Comparison of ENCODE assay signal across 20 cellular contexts in the genomic region with DNA sequence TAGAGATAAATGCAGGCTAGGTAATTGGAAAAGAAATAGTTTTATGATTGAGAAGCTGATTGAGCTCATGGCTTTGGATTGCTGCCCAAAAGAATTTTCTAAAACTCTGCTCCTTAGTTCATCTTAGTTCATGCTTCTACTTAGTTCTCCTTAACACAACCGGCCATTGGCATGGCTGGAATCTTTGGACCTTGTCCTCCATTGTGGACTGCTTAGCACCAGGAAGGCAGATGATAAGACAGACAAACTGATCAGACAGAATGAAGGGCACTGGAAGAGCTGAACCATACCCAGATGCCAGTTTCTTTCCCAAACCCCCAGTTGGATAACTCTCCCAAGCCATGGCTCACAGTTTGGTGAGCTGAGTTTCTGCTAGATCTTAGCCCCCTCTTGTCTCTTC. TPM values are rescaled to one million over a fixed set of nuclear protein-coding genes. Genes with fewer than 3 reads are reported as not detected.
DNase-seq lines count a peak whose midpoint lies in the region; ATAC-seq, FAIRE-seq and TF ChIP-seq lines count a peak whose summit lies in the region.
"Had no signal": no experiment of that assay in that cellular context is flagged by ENCODE, and none has a peak within 500 bp of the region (broad histone marks: within the 10 kb centered on the region; RNA-seq: fewer than 3 reads in every experiment).

No MANE protein-coding gene starts in this region.

- H4K20me1 ChIP-seq in H1 (replicated peaks in 1 of 2; ENCODE audit: control insufficient read depth in 1 of 2, insufficient read depth in 2 of 2, low read length in 2 of 2) (no peaks in the 10 kb centered on the region), H9 (ENCODE audit: control insufficient read depth, insufficient read depth, insufficient read length) (no peaks in the 10 kb centered on the region)
- H4K20me1 ChIP-seq: BLaER1 had no signal

- POLR2A ChIA-PET in H1 (lab: Charles Lee; ENCODE audit: partially characterized antibody) = no interaction called here

- peaks cover 0 to 9% (median 4%) of the 10 kb centered on the region in 4 experiments; a peak in 2 of 7 replicates for H3K4me1 ChIP-seq in H1 (replicated peaks in 1 of 4; ENCODE audit: control insufficient read depth in 3 of 4, insufficient read depth in 4 of 4, low read length in 3 of 4)
- peaks cover 8% of the 10 kb centered on the region for H3K4me1 ChIP-seq in H9 (ENCODE audit: insufficient read depth, low read length)
- H3K4me1 ChIP-seq: BLaER1 had no signal

- no peak for TF ChIP-seq POLR2A in H1 (IDR thresholded peaks at IDR 0.05; ENCODE audit: control extremely low read depth in 1 of 2, low read depth in 2 of 2, low read length in 2 of 2)

- H4K8ac ChIP-seq in H1 (ENCODE audit: extremely low read depth, insufficient read depth, low read length) (no peak overlapping the region), H9 (replicated peaks; ENCODE audit: insufficient read length, low read depth, low read length) (no peak overlapping the region)

- H3K23me2 ChIP-seq in H1 (ENCODE audit: low read depth, low read length) (no peaks in the 10 kb centered on the region), H9 (ENCODE audit: insufficient read length, low read depth, low read length, poor library complexity, severe bottlenecking) (no peaks in the 10 kb centered on the region)

- 92% methylated on average over 1 of the region's 1 CpG; no CpG with 5 or more reads in 1 of the 2 experiments for WGBS in H1 (ENCODE audit: extremely low coverage in 1 of 2, insufficient coverage in 1 of 2, insufficient read length in 1 of 2, insufficient replicate concordance in 2 of 2, low coverage in 1 of 2, low lambda C conversion rate in 2 of 2, missing lambda C conversion rate in 1 of 2), 2 experiments
- no CpG with 5 or more reads among the region's 1 CpG for WGBS in H9 (ENCODE audit: extremely low coverage, insufficient read length, low lambda C conversion rate)

- H4K91ac ChIP-seq in H1 (replicated peaks; ENCODE audit: insufficient read length, low read length) = no peak overlapping the region
- no peak overlapping the region for H4K91ac ChIP-seq in H9 (ENCODE audit: insufficient read length, low read depth, low read length)

- no peak for FAIRE-seq in H1 (lab: Jason Lieb, UNC)
- FAIRE-seq: GM12892, GM18507, H54 had no signal

- H3K36me3 Mint-ChIP-seq in activated naive CD4-positive, alpha-beta T cell treated with anti-CD3 and anti-CD28 coated beads, Interleukin-2, amount 50 U/mL, for 24 hours = no peaks in the 10 kb centered on the region
- H3K36me3 Mint-ChIP-seq in activated naive CD4-positive, alpha-beta T cell treated with anti-CD3 and anti-CD28 coated beads, Interleukin-2, amount 10 ng/mL, durations not matched to agents 7 days and 5 days = no peaks in the 10 kb centered on the region
- H3K36me3 Mint-ChIP-seq in activated T-helper 17 cell treated with anti-CD3 and anti-CD28 coated beads, Interleukin-2, amount 50 U/mL, for 72 hours (ENCODE audit: low read depth) = no peaks in the 10 kb centered on the region
- H3K36me3 Mint-ChIP-seq in H9 (ENCODE audit: insufficient read depth in 1 of 3, low read depth in 3 of 3) = no peaks in the 10 kb centered on the region

- H2AK5ac ChIP-seq in H1 (ENCODE audit: low read depth, low read length) (no peak overlapping the region), H9 (ENCODE audit: insufficient read length, low read length) (no peak overlapping the region)

- no peak for ATAC-seq in activated T-helper 17 cell treated with anti-CD3 and anti-CD28 coated beads, Interleukin-2, amount 50 U/mL, for 72 hours (replicated peaks)
- ATAC-seq in Right ventricle myocardium superior (ENCODE audit: poor library complexity) = no peak
- ATAC-seq: HCT116 had no signal

- no peaks in the 10 kb centered on the region for H3K27me3 ChIP-seq in H1 (replicated peaks in 1 of 4; ENCODE audit: control insufficient read depth in 3 of 4, extremely low read depth in 1 of 4, insufficient read depth in 3 of 4, low read length in 3 of 4)
- H3K27me3 ChIP-seq in H9 (ENCODE audit: insufficient read depth, low read length) = no peaks in the 10 kb centered on the region
- H3K27me3 ChIP-seq: BLaER1 had no signal

- no peak for TF ChIP-seq CTCF in H1 (IDR thresholded peaks at IDR 0.05; ENCODE audit: control extremely low read depth in 1 of 3, insufficient read depth in 1 of 3, low read depth in 1 of 3, low read length in 3 of 3)
- no peak for TF ChIP-seq CTCF in H9 (conservative IDR thresholded peaks at IDR 0.05)

- H2BK5ac ChIP-seq in H1 (ENCODE audit: low read depth, low read length) (no peak overlapping the region), H9 (ENCODE audit: insufficient read length, low read length) (no peak overlapping the region)

- peak overlapping the region; percentile 27 for H3K27ac Mint-ChIP-seq in activated naive CD4-positive, alpha-beta T cell treated with anti-CD3 and anti-CD28 coated beads, Interleukin-2, amount 50 U/mL, for 24 hours
- H3K27ac Mint-ChIP-seq in activated naive CD4-positive, alpha-beta T cell treated with anti-CD3 and anti-CD28 coated beads, Interleukin-2, amount 10 ng/mL, durations not matched to agents 7 days and 5 days = no peak overlapping the region
- peak overlapping the region; percentile 76 for H3K27ac Mint-ChIP-seq in activated T-helper 17 cell treated with anti-CD3 and anti-CD28 coated beads, Interleukin-2, amount 50 U/mL, for 72 hours
- no peak overlapping the region for H3K27ac Mint-ChIP-seq in H9
- H3K27ac Mint-ChIP-seq: CD14-positive monocyte, HFFc6 had no signal

- no peak overlapping the region for H3K4me3 Mint-ChIP-seq in activated naive CD4-positive, alpha-beta T cell treated with anti-CD3 and anti-CD28 coated beads, Interleukin-2, amount 50 U/mL, for 24 hours
- no peak overlapping the region for H3K4me3 Mint-ChIP-seq in activated naive CD4-positive, alpha-beta T cell treated with anti-CD3 and anti-CD28 coated beads, Interleukin-2, amount 10 ng/mL, durations not matched to agents 7 days and 5 days
- H3K4me3 Mint-ChIP-seq in activated T-helper 17 cell treated with anti-CD3 and anti-CD28 coated beads, Interleukin-2, amount 50 U/mL, for 72 hours = no peak overlapping the region
- H3K4me3 Mint-ChIP-seq in H9 = no peak overlapping the region
- H3K4me3 Mint-ChIP-seq: CD14-positive monocyte; CD4-positive, alpha-beta memory T cell; HFFc6 had no signal

- H3K27me3 Mint-ChIP-seq in activated naive CD4-positive, alpha-beta T cell treated with anti-CD3 and anti-CD28 coated beads, Interleukin-2, amount 50 U/mL, for 24 hours = no peaks in the 10 kb centered on the region
- peaks cover 4% of the 10 kb centered on the region for H3K27me3 Mint-ChIP-seq in activated naive CD4-positive, alpha-beta T cell treated with anti-CD3 and anti-CD28 coated beads, Interleukin-2, amount 10 ng/mL, durations not matched to agents 7 days and 5 days
- no peaks in the 10 kb centered on the region for H3K27me3 Mint-ChIP-seq in activated T-helper 17 cell treated with anti-CD3 and anti-CD28 coated beads, Interleukin-2, amount 50 U/mL, for 72 hours
- H3K27me3 Mint-ChIP-seq in H9 (ENCODE audit: low read depth) = no peaks in the 10 kb centered on the region; the same call in 1 of the 2 replicates
- H3K27me3 Mint-ChIP-seq: CD4-positive, alpha-beta memory T cell had no signal

- H3K27ac ChIP-seq in H1 (ENCODE audit: low read depth, low read length) (no peak overlapping the region), H9 (ENCODE audit: insufficient read length, low read depth, low read length) (no peak overlapping the region)
- H3K27ac ChIP-seq: BLaER1, GM23248 had no signal

- no peak overlapping the region for H3K18ac ChIP-seq in H1 (ENCODE audit: extremely low read depth, low read length)
- H3K18ac ChIP-seq in H9 (ENCODE audit: insufficient read length, low read depth, low read length) = no peak overlapping the region

- H3K9me3 Mint-ChIP-seq in activated naive CD4-positive, alpha-beta T cell treated with anti-CD3 and anti-CD28 coated beads, Interleukin-2, amount 50 U/mL, for 24 hours = peaks cover 11% of the 10 kb centered on the region
- H3K9me3 Mint-ChIP-seq in activated naive CD4-positive, alpha-beta T cell treated with anti-CD3 and anti-CD28 coated beads, Interleukin-2, amount 10 ng/mL, durations not matched to agents 7 days and 5 days = no peaks in the 10 kb centered on the region
- H3K9me3 Mint-ChIP-seq in activated T-helper 17 cell treated with anti-CD3 and anti-CD28 coated beads, Interleukin-2, amount 50 U/mL, for 72 hours = no peaks in the 10 kb centered on the region
- H3K9me3 Mint-ChIP-seq in H9 = no peaks in the 10 kb centered on the region
- H3K9me3 Mint-ChIP-seq: CD4-positive, alpha-beta memory T cell; HFFc6 had no signal

- H3K4me2 ChIP-seq in H1 (ENCODE audit: insufficient read depth in 1 of 2, low read depth in 2 of 2, low read length in 2 of 2) (no peak overlapping the region), H9 (ENCODE audit: insufficient read depth, insufficient read length, low read length) (no peak overlapping the region)
- H3K4me2 ChIP-seq: BLaER1 had no signal

- H3K4me1 Mint-ChIP-seq in activated naive CD4-positive, alpha-beta T cell treated with anti-CD3 and anti-CD28 coated beads, Interleukin-2, amount 50 U/mL, for 24 hours = peaks cover 42% of the 10 kb centered on the region
- peaks cover 46% of the 10 kb centered on the region for H3K4me1 Mint-ChIP-seq in activated naive CD4-positive, alpha-beta T cell treated with anti-CD3 and anti-CD28 coated beads, Interleukin-2, amount 10 ng/mL, durations not matched to agents 7 days and 5 days
- H3K4me1 Mint-ChIP-seq in activated T-helper 17 cell treated with anti-CD3 and anti-CD28 coated beads, Interleukin-2, amount 50 U/mL, for 72 hours = peaks cover 33% of the 10 kb centered on the region
- H3K4me1 Mint-ChIP-seq in H9 = peaks cover 16 to 19% of the 10 kb centered on the region in 2 experiments

- H3K4me3 ChIP-seq in H1 (ENCODE audit: extremely low read depth in 1 of 4, insufficient read depth in 2 of 4, low read depth in 3 of 4, low read length in 4 of 4) = no peak overlapping the region
- H3K4me3 ChIP-seq: BLaER1, GM23248 had no signal

- H2BK15ac ChIP-seq in H1 (ENCODE audit: low read length) (no peak overlapping the region), H9 (ENCODE audit: low read depth, low read length) (no peak overlapping the region)

- H3K9ac ChIP-seq in H1 (replicated peaks in 1 of 4; ENCODE audit: extremely low read depth in 1 of 4, low read depth in 3 of 4, low read length in 3 of 4) = no peak overlapping the region
- no peak overlapping the region for H3K9ac ChIP-seq in H9 (ENCODE audit: extremely low read depth, insufficient read length, low read length)
- H3K9ac ChIP-seq: BLaER1, GM23248 had no signal

- H3K79me1 ChIP-seq in H1 (ENCODE audit: low read depth, low read length) = no peaks in the 10 kb centered on the region
- no peaks in the 10 kb centered on the region for H3K79me1 ChIP-seq in H9 (ENCODE audit: insufficient read depth, low read depth, low read length, poor library complexity, severe bottlenecking)

- H3K4ac ChIP-seq in H1 (replicated peaks; ENCODE audit: insufficient read length, low read depth, low read length) (no peak overlapping the region), H9 (ENCODE audit: low read depth, low read length) (no peak overlapping the region)

- intact Hi-C loops in Right ventricle myocardium superior (cut with DNase I) = no loop called here

- H3K14ac ChIP-seq in H1 (ENCODE audit: insufficient read length) = no peak overlapping the region
- no peak overlapping the region for H3K14ac ChIP-seq in H9 (ENCODE audit: insufficient read depth, low read length)

- no peak overlapping the region for H2BK120ac ChIP-seq in H1 (replicated peaks; ENCODE audit: low read depth, low read length)
- no peak overlapping the region for H2BK120ac ChIP-seq in H9 (ENCODE audit: low read depth, low read length, poor library complexity, severe bottlenecking)

- H3K79me2 ChIP-seq in H1 (ENCODE audit: control insufficient read depth in 1 of 2, insufficient read depth in 2 of 2, low read length in 2 of 2) = no peaks in the 10 kb centered on the region
- H3K79me2 ChIP-seq in H9 (ENCODE audit: insufficient read depth, low read length) = no peaks in the 10 kb centered on the region

- H3T11ph ChIP-seq in H9 (ENCODE audit: low read length) = no peak overlapping the region

- H3K56ac ChIP-seq in H1 (replicated peaks; ENCODE audit: insufficient read length, low read depth, low read length) (no peak overlapping the region), H9 (ENCODE audit: insufficient read length, low read depth, low read length) (no peak overlapping the region)

- no peak overlapping the region for H4K5ac ChIP-seq in H1 (ENCODE audit: insufficient read length, low read depth, low read length)
- H4K5ac ChIP-seq in H9 (ENCODE audit: insufficient read length, low read depth, low read length) = no peak overlapping the region

- no peak for TF ChIP-seq EP300 in H1 (IDR thresholded peaks at IDR 0.05; ENCODE audit: borderline replicate concordance in 1 of 2, low read depth in 2 of 2, low read length in 2 of 2)

- H2AFZ ChIP-seq in H1 (ENCODE audit: low read length) (peak overlapping the region; percentile 32; the same call in 1 of the 2 replicates), H9 (ENCODE audit: low read length) (no peak overlapping the region)
- H2AFZ ChIP-seq: GM23248 had no signal

- H2BK20ac ChIP-seq in H1 (ENCODE audit: low read length) (no peak overlapping the region), H9 (ENCODE audit: low read depth, low read length, poor library complexity, severe bottlenecking) (no peak overlapping the region)

- no peaks in the 10 kb centered on the region for H3K36me3 ChIP-seq in H1 (ENCODE audit: control insufficient read depth in 2 of 4, insufficient read depth in 4 of 4, low read length in 3 of 4)
- H3K36me3 ChIP-seq: BLaER1 had no signal

- H3K9me3 ChIP-seq in H1 (ENCODE audit: insufficient read depth in 2 of 2, low read depth in 1 of 2, low read length in 1 of 2) (no peaks in the 10 kb centered on the region), H9 (ENCODE audit: control insufficient read depth, low read depth, low read length) (no peaks in the 10 kb centered on the region)
- H3K9me3 ChIP-seq: BLaER1 had no signal

- H2BK12ac ChIP-seq in H1 (ENCODE audit: low read depth, low read length) = no peak overlapping the region
- no peak overlapping the region for H2BK12ac ChIP-seq in H9 (ENCODE audit: insufficient read length, low read depth, low read length)

- TF ChIP-seq RAD21 in H1 (IDR thresholded peaks at IDR 0.05 in 1 of 2, conservative IDR thresholded peaks at IDR 0.05 in 1 of 2; ENCODE audit: low read depth in 2 of 2, low read length in 2 of 2) = no peak

- CTCF ChIA-PET in activated naive CD4-positive, alpha-beta T cell treated with anti-CD3 and anti-CD28 coated beads, Interleukin-2, amount 10 ng/mL, durations not matched to agents 7 days and 5 days (lab: Charles Lee) = no interaction called here
- CTCF ChIA-PET in H1 (lab: Charles Lee; ENCODE audit: partially characterized antibody) = interaction anchor here (0.9 kb wide), 1 partner anchor 72 kb away, joined by 3 read pairs; no protein-coding TSS in a partner anchor

- no peak for DNase-seq in activated naive CD4-positive, alpha-beta T cell treated with anti-CD3 and anti-CD28 coated beads, Interleukin-2, amount 10 ng/mL, durations not matched to agents 7 days and 5 days
- DNase-seq in H1 (ENCODE audit: low read depth in 1 of 2, low spot score in 2 of 2) (no peak), NCI-H2029 (lab: John Stamatoyannopoulos, UW) (no peak), Right ventricle myocardium superior (no peak), H9 (no peak)
- DNase-seq: 8988T; CD4-positive, alpha-beta memory T cell; DMS153; DMS79; GDM1; GM23248; HFFc6 had no signal

- no peak overlapping the region for H3K23ac ChIP-seq in H1 (ENCODE audit: insufficient read length)
- H3K23ac ChIP-seq in H9 (ENCODE audit: insufficient read length, low read depth, low read length) = no peak overlapping the region

RNA-seq across cellular contexts. Expression of a gene that starts 36.3 kb away (rescaled TPM):
- 10 to 100 TPM; 81.6 to 98.4 TPM for total RNA-seq in activated T-helper 17 cell treated with anti-CD3 and anti-CD28 coated beads, Interleukin-2, amount 50 U/mL, for 72 hours
- 4.8 and 5.0 TPM in 2 replicates for total RNA-seq in H1 (2021; fragmentation: NEBNext Ultra II Directional; extraction: Animal tissue kit (Norgen Biotek cat#: 25700))
- polyA plus RNA-seq in H1 (2011; rRNA removed) = 0.58 and 0.63 TPM in 2 replicates
- 0.81 TPM for polyA plus RNA-seq in H1 (2011; cell fraction: cytosol; rRNA removed)
- 3.3 TPM for polyA plus RNA-seq in H1 (2011; cell fraction: nucleus; rRNA removed)
- polyA plus RNA-seq in H1 (2012, experiment 1 of 2) = 0.89 to 2.0 TPM (median 1.5 TPM) in 4 replicates
- polyA plus RNA-seq in H1 (2012, experiment 2 of 2) = 0.30 TPM
- polyA plus RNA-seq in H1 (2013, experiment 1 of 2) = 3.0 TPM
- polyA plus RNA-seq in H1 (2013, experiment 2 of 2) = 2.8 TPM
- polyA minus RNA-seq in H1 (2011; rRNA and poly(A)+ RNA removed) = 1.9 and 3.0 TPM in 2 replicates
- 2.7 TPM for polyA minus RNA-seq in H1 (2011; cell fraction: cytosol; rRNA and poly(A)+ RNA removed)
- polyA minus RNA-seq in H1 (2011; cell fraction: nucleus; rRNA and poly(A)+ RNA removed) = 11.5 TPM
- total RNA-seq in Right ventricle myocardium superior = 3.7 TPM
- 3.2 TPM in 2 replicates for total RNA-seq in H9 (2021)

Comparison
In these comparisons a context has a peak if more than half of its experiments do, and no peak if none do; other contexts are left out.
1. H3K27ac Mint-ChIP-seq: peak in activated naive CD4-positive, alpha-beta T cell treated with anti-CD3 and anti-CD28 coated beads, Interleukin-2, amount 50 U/mL, for 24 hours (single experiment) and activated T-helper 17 cell treated with anti-CD3 and anti-CD28 coated beads, Interleukin-2, amount 50 U/mL, for 72 hours (single experiment); none in activated naive CD4-positive, alpha-beta T cell treated with anti-CD3 and anti-CD28 coated beads, Interleukin-2, amount 10 ng/mL, durations not matched to agents 7 days and 5 days (single experiment) and H9 (0 of 3).
2. RNA of a gene that starts 36.3 kb away (total RNA-seq): 81.6 to 98.4 TPM in activated T-helper 17 cell treated with anti-CD3 and anti-CD28 coated beads, Interleukin-2, amount 50 U/mL, for 72 hours; 4.8 to 5.0 TPM in H1, 3.7 TPM in Right ventricle myocardium superior (single experiment) and 3.2 TPM in H9; every median in the first group is over 10 times any median in the second.